9 cellular contexts compared by ENCODE assay signal in genomic region chr2:156320491-156320896, GRCh38. TPM values are rescaled to one million over a fixed set of nuclear protein-coding genes. Genes with fewer than 3 reads are reported as not detected.
DNase-seq lines count a peak whose midpoint lies in the region; ATAC-seq, FAIRE-seq and TF ChIP-seq lines count a peak whose summit lies in the region.
"Had no signal": no experiment of that assay in that cellular context is flagged by ENCODE, and none has a peak within 500 bp of the region (broad histone marks: within the 10 kb centered on the region; RNA-seq: fewer than 3 reads in every experiment).

No MANE protein-coding gene starts in this region.

- H3K4me1 ChIP-seq in K562 (replicated peaks in 1 of 2; ENCODE audit: control insufficient read depth in 2 of 2, insufficient read depth in 2 of 2, low read length in 2 of 2) (peaks cover 0 to 12% of the 10 kb centered on the region in 2 experiments; a peak in 2 of 5 replicates), kidney (ENCODE audit: control insufficient read depth in 1 of 2, insufficient read depth in 1 of 2, low read depth in 1 of 2, low read length in 2 of 2) (peaks cover 3 to 5% of the 10 kb centered on the region in 2 donors)

- H2AFZ ChIP-seq in K562 (ENCODE audit: low read depth, low read length): peak overlapping the region; percentile 77

- H3K27ac ChIP-seq in K562 (ENCODE audit: extremely low read depth, low read depth, low read length) (peak overlapping the region; percentile 61; the same call in 2 of the 3 replicates), kidney (ENCODE audit: low read depth in 2 of 2, low read length in 2 of 2) (peak overlapping the region in 1 of 2 donors; percentile 8)

- no peaks in the 10 kb centered on the region for H3K27me3 ChIP-seq in K562 (ENCODE audit: control insufficient read depth in 2 of 2, insufficient read depth in 2 of 2, low read length in 2 of 2)

- peaks cover 55 to 74% of the 10 kb centered on the region in 2 donors for H3K27me3 Mint-ChIP-seq in stimulated activated naive B cell treated with anti-CD40 and anti-IgM and Interleukin-4, amounts not matched to agents 10 μg/mL and 1 μg/mL and 100 μg/mL, for 72 hours

- H3K4me2 ChIP-seq in K562 (ENCODE audit: insufficient read depth, low read length): peak overlapping the region; percentile 57

- peak overlapping the region; percentile 61 to 63 for H3K4me3 Mint-ChIP-seq in stimulated activated naive B cell treated with anti-CD40 and anti-IgM and Interleukin-4, amounts not matched to agents 10 μg/mL and 1 μg/mL and 100 μg/mL, for 72 hours

- CTCF ChIA-PET in K562 (lab: Yijun Ruan, JAX; ENCODE audit: low intra/inter-chr PET ratio): no interaction called here

- DNase-seq in HCEC 1CT (peak; percentile 52), K562 (ENCODE audit: extremely low read depth in 1 of 4, low spot score in 3 of 4) (peak in 2 of 4 experiments; percentile 33 to 38), kidney (peak; percentile 78), midbrain (lab: John Stamatoyannopoulos, UW) (no peak), kidney tubule cell (ENCODE audit: low spot score) (no peak), NCI-H1436 treated with DMSO at 0.1 percent for 48 hours (lab: John Stamatoyannopoulos, UW) (no peak), hippocampal formation (lab: John Stamatoyannopoulos, UW) (no peak)
- DNase-seq in stimulated activated naive B cell treated with anti-CD40 and anti-IgM and Interleukin-4, amounts not matched to agents 10 μg/mL and 1 μg/mL and 100 μg/mL, for 72 hours: no peak
- DNase-seq: activated CD8-positive, alpha-beta memory T cell treated with anti-CD3 and anti-CD28 coated beads, Interleukin-2, amount 50 U/mL, for 48 hours had no signal

- H3K36me3 ChIP-seq in K562 (ENCODE audit: control insufficient read depth, insufficient read depth, low read length) (peaks cover 5% of the 10 kb centered on the region; the same call in 1 of the 3 replicates), kidney (ENCODE audit: control insufficient read depth in 1 of 2, insufficient read depth in 2 of 2, low read length in 2 of 2) (no peaks in the 10 kb centered on the region)

- no peaks in the 10 kb centered on the region for H3K79me2 ChIP-seq in K562 (ENCODE audit: control insufficient read depth, insufficient read depth, low read length)

- no peaks in the 10 kb centered on the region for H3K9me1 ChIP-seq in K562 (ENCODE audit: control insufficient read depth, insufficient read depth, low read length)

- TF ChIP-seq EP300 in K562 (IDR thresholded peaks at IDR 0.05; ENCODE audit: low read length): no peak

- H4K20me1 ChIP-seq in K562 (replicated peaks; ENCODE audit: control insufficient read depth, insufficient read depth, low read length): no peaks in the 10 kb centered on the region

- H3K4me3 ChIP-seq in K562 (peak overlapping the region; percentile 20; the same call in 1 of the 2 replicates), kidney (ENCODE audit: low read length in 2 of 2) (peak overlapping the region; percentile 54 to 66)

- POLR2A ChIA-PET in K562 (lab: Yijun Ruan, JAX): interaction anchor here (0.9 to 1.6 kb wide), 2 partner anchors 9 to 269 kb away, joined by 3 to 4 read pairs; no protein-coding TSS in a partner anchor

- peak overlapping the region in 1 of 2 experiments; percentile 83; a peak in 2 of 4 replicates for H3K9ac ChIP-seq in K562 (ENCODE audit: insufficient read depth in 1 of 2, low read depth in 2 of 2, low read length in 2 of 2)
- no peak overlapping the region for H3K9ac ChIP-seq in kidney (ENCODE audit: low read length in 2 of 2)

- TF ChIP-seq CTCF in K562 (IDR thresholded peaks at IDR 0.05 in 2 of 3, conservative IDR thresholded peaks at IDR 0.05 in 1 of 3; ENCODE audit: insufficient read depth in 2 of 3, low read depth in 1 of 3, low read length in 3 of 3): 0 out of 6 replicates have a peak, but pooled peaks of 1 of the 3 experiments have one; percentile 10
- no peak for TF ChIP-seq CTCF in kidney (IDR thresholded peaks at IDR 0.05; ENCODE audit: borderline replicate concordance, extremely low read depth, insufficient read depth)

- no peaks in the 10 kb centered on the region for H3K9me3 Mint-ChIP-seq in stimulated activated naive B cell treated with anti-CD40 and anti-IgM and Interleukin-4, amounts not matched to agents 10 μg/mL and 1 μg/mL and 100 μg/mL, for 72 hours

- intact Hi-C loops in K562 (cut with micrococcal nuclease) (no loop called here), kidney (cut with DNase I) (no loop called here)

- H3K36me3 Mint-ChIP-seq in stimulated activated naive B cell treated with anti-CD40 and anti-IgM and Interleukin-4, amounts not matched to agents 10 μg/mL and 1 μg/mL and 100 μg/mL, for 72 hours: peaks cover 5 to 24% of the 10 kb centered on the region in 2 donors

- peak overlapping the region; percentile 57 for H3K27ac Mint-ChIP-seq in stimulated activated naive B cell treated with anti-CD40 and anti-IgM and Interleukin-4, amounts not matched to agents 10 μg/mL and 1 μg/mL and 100 μg/mL, for 72 hours

- BruUV-seq in K562 (replicated peaks; lab: Mats Ljungman, UMichigan): no TSS peak

- no peak for TF ChIP-seq RAD21 in K562 (CRISPR knock-in tag; conservative IDR thresholded peaks at IDR 0.05 in 1 of 2, IDR thresholded peaks at IDR 0.05 in 1 of 2)

- H3K9me3 ChIP-seq in K562 (replicated peaks; ENCODE audit: control insufficient read depth, insufficient read depth, low read depth, low read length) (0 out of 2 replicates have a peak, but pooled peaks cover 2% of the 10 kb centered on the region), kidney (ENCODE audit: control insufficient read depth in 1 of 2, low read length in 2 of 2) (no peaks in the 10 kb centered on the region)

- FAIRE-seq in K562 (lab: Jason Lieb, UNC): no peak
- no peak for FAIRE-seq in kidney (lab: Jason Lieb, UNC)

- peaks cover 29 to 41% of the 10 kb centered on the region in 2 donors for H3K4me1 Mint-ChIP-seq in stimulated activated naive B cell treated with anti-CD40 and anti-IgM and Interleukin-4, amounts not matched to agents 10 μg/mL and 1 μg/mL and 100 μg/mL, for 72 hours

- 50% methylated on average over 22 of the region's 28 CpGs for WGBS in K562 (ENCODE audit: insufficient coverage, low coverage, missing lambda C conversion rate)

- ATAC-seq in K562: peak; percentile 42
- ATAC-seq in stimulated activated naive B cell treated with anti-CD40 and anti-IgM and Interleukin-4, amounts not matched to agents 10 μg/mL and 1 μg/mL and 100 μg/mL, for 72 hours (replicated peaks): no peak

- no peak for TF ChIP-seq POLR2A in K562 (conservative IDR thresholded peaks at IDR 0.05)

- in situ Hi-C loops in K562 (cut with MboI): no loop called here

TF ChIP-seq in K562, 482 proteins besides CTCF, POLR2A, EP300 and RAD21 (continues in another document):
- TF ChIP-seq POLR2G (IDR thresholded peaks at IDR 0.05; ENCODE audit: low read depth, low read length) (no peak), ZNF134 (CRISPR knock-in tag; conservative IDR thresholded peaks at IDR 0.05) (peak; percentile 64; the same call in 1 of the 2 replicates), ZNF551 (CRISPR knock-in tag; IDR thresholded peaks at IDR 0.05) (no peak), PCBP1 (IDR thresholded peaks at IDR 0.05; ENCODE audit: low read depth, low read length, poor library complexity, severe bottlenecking) (no peak), HMG20A (CRISPR knock-in tag; conservative IDR thresholded peaks at IDR 0.05) (no peak), HIVEP1 (CRISPR knock-in tag; IDR thresholded peaks at IDR 0.05) (no peak), FOSL1 (tag; conservative IDR thresholded peaks at IDR 0.05) (0 out of 2 replicates have a peak, but pooled peaks have one; percentile 10), NR2C2 (CRISPR knock-in tag; IDR thresholded peaks at IDR 0.05) (no peak), NR2C2 (tag; IDR thresholded peaks at IDR 0.05) (no peak), POLR2AphosphoS5 (IDR thresholded peaks at IDR 0.05; ENCODE audit: control insufficient read depth, insufficient read depth, low read depth, low read length) (no peak), NEUROD1 (IDR thresholded peaks at IDR 0.05; ENCODE audit: borderline replicate concordance, low read depth, low read length, partially characterized antibody) (no peak), VEZF1 (CRISPR knock-in tag; IDR thresholded peaks at IDR 0.05) (peak; percentile 44)

RNA-seq across cellular contexts. Expression of gene NR4A2, which starts 12.0 kb away (rescaled TPM):
- 5.8 and 8.4 TPM in 2 replicates for total RNA-seq in K562 (2011; cell fraction: chromatin; rRNA removed; ENCODE audit: low replicate concordance)
- total RNA-seq in K562 (2011; cell fraction: nucleolus; rRNA removed): 4.6 and 5.5 TPM in 2 replicates
- 5.2 and 5.6 TPM in 2 replicates for total RNA-seq in K562 (2011; cell fraction: nucleoplasm; rRNA removed)
- total RNA-seq in K562 (2014; rRNA removed): 0.95 and 1.3 TPM in 2 replicates
- 1.3 and 1.4 TPM in 2 replicates for total RNA-seq in K562 (2014; rRNA removed; fragmentation: Illumina TruSeq; extraction: Trizol)
- 0.94 and 1.1 TPM in 2 replicates for total RNA-seq in K562 (2015; rRNA removed; fragmentation: Illumina TruSeq; extraction: Trizol)
- 5.1 and 5.6 TPM in 2 replicates for total RNA-seq in K562 (2021)
- 1.3 and 2.1 TPM in 2 replicates for polyA plus RNA-seq in K562 (2011; rRNA removed)
- 1.5 and 1.6 TPM in 2 replicates for polyA plus RNA-seq in K562 (2011; cell fraction: cytosol; rRNA removed)
- 6.8 and 9.0 TPM in 2 replicates for polyA plus RNA-seq in K562 (2011; cell fraction: nucleus; rRNA removed)
- polyA plus RNA-seq in K562 (2012): 2.3 and 2.9 TPM in 2 replicates
- 3.9 and 4.6 TPM in 2 replicates for polyA plus RNA-seq in K562 (2014; fragmentation: Illumina TruSeq; extraction: Trizol)
- 1 to 10 TPM; 1.3 to 2.1 TPM for polyA plus RNA-seq in K562 (2014; fragmentation: Nextera tagmentation; extraction: Ambion mirVana)
- polyA plus RNA-seq in K562 (2014; rRNA removed): 2.5 and 3.2 TPM in 2 replicates
- 0.88 and 1.8 TPM in 2 replicates for polyA minus RNA-seq in K562 (2011; rRNA and poly(A)+ RNA removed)
- polyA minus RNA-seq in K562 (2011; cell fraction: cytosol; rRNA and poly(A)+ RNA removed): 1.0 and 3.6 TPM in 2 replicates
- 4.2 and 5.6 TPM in 2 replicates for polyA minus RNA-seq in K562 (2011; cell fraction: nucleus; rRNA and poly(A)+ RNA removed)
- 2.4 TPM for total RNA-seq in kidney
- polyA plus RNA-seq in kidney (ENCODE audit: insufficient read depth, low read depth, low replicate concordance): 3.1 TPM

Comparison
In these comparisons a context has a peak if more than half of its experiments do, and no peak if none do; other contexts are left out.
1. DNase-seq: peak in HCEC 1CT (single experiment) and kidney (single experiment); none in stimulated activated naive B cell treated with anti-CD40 and anti-IgM and Interleukin-4, amounts not matched to agents 10 μg/mL and 1 μg/mL and 100 μg/mL, for 72 hours (single experiment), midbrain (single experiment), kidney tubule cell (single experiment), NCI-H1436 treated with DMSO at 0.1 percent for 48 hours (single experiment) and hippocampal formation (0 of 2).